Comparison of ENCODE assay signal across 10 cellular contexts in the genomic region with DNA sequence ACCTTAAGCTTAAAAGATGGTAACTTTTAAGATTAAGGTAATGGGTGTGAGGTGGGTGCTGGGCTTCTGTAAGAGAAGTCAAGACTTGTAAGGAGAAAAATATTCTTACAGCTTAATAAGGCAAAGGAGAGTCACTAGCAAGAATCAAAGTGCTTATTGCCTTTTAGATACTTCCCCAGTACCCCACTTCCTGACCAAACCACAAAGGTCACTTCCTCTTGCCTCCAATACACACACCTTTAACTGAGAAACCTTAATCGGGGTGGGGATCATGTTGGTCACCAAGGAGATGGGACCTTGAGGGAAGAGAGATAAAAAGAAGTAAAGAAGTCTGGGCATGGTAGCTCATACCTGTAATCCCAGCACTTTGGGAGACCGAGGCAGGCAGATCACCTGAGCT. TPM values are rescaled to one million over a fixed set of nuclear protein-coding genes. Genes with fewer than 3 reads are reported as not detected.
A peak's percentile ranks its signal among the peaks of the same experiment; 100 is the strongest.
DNase-seq lines count a peak whose midpoint lies in the region; ATAC-seq and TF ChIP-seq lines count a peak whose summit lies in the region.
"Had no signal": no experiment of that assay in that cellular context is flagged by ENCODE, and none has a peak within 500 bp of the region (broad histone marks: within the 10 kb centered on the region; RNA-seq: fewer than 3 reads in every experiment).

No MANE protein-coding gene starts in this region.

- CTCF ChIA-PET in CD4-positive, alpha-beta memory T cell (lab: Charles Lee; ENCODE audit: partially characterized antibody), result interaction anchor here (0.9 to 4.5 kb wide), 3 partner anchors 10 to 187 kb away, joined by 3 to 28 read pairs (median 3); a partner anchor contains a TSS

- peaks cover 0 to 6% (median 0%) of the 10 kb centered on the region in 8 donors for H3K9me3 Mint-ChIP-seq in CD4-positive, alpha-beta memory T cell
- peaks cover 3% of the 10 kb centered on the region for H3K9me3 Mint-ChIP-seq in activated naive CD8-positive, alpha-beta T cell treated with anti-CD3 and anti-CD28 coated beads for 36 hours
- H3K9me3 Mint-ChIP-seq in glutamatergic neuron (ENCODE audit: unreplicated experiment), result no peaks in the 10 kb centered on the region

- peak overlapping the region in 1 of 2 donors; percentile 15 for H3K4me3 ChIP-seq in CD4-positive, alpha-beta memory T cell (ENCODE audit: low read length in 2 of 2)
- no peak overlapping the region for H3K4me3 ChIP-seq in NB4 (ENCODE audit: low read depth, low read length)

- no peaks in the 10 kb centered on the region for H3K27me3 ChIP-seq in CD4-positive, alpha-beta memory T cell (ENCODE audit: insufficient read depth, low read length)

- peaks cover 64% of the 10 kb centered on the region for H3K4me1 ChIP-seq in CD4-positive, alpha-beta memory T cell (ENCODE audit: insufficient read depth, low read length)

- DNase-seq in CD4-positive, alpha-beta memory T cell, result peak; percentile 40 to 60 (median 50)
- DNase-seq in NB4 (ENCODE audit: low read depth) (peak; percentile 58), glutamatergic neuron (no peak), Ammon's horn (ENCODE audit: low spot score) (no peak)
- peak; percentile 38 for DNase-seq in activated naive CD8-positive, alpha-beta T cell treated with anti-CD3 and anti-CD28 coated beads for 36 hours
- DNase-seq: foreskin melanocyte, mesenchymal stem cell had no signal

- peaks cover 41 to 78% (median 57%) of the 10 kb centered on the region in 4 donors for H3K4me1 Mint-ChIP-seq in CD4-positive, alpha-beta memory T cell
- H3K4me1 Mint-ChIP-seq in activated naive CD8-positive, alpha-beta T cell treated with anti-CD3 and anti-CD28 coated beads for 36 hours, result peaks cover 46% of the 10 kb centered on the region
- H3K4me1 Mint-ChIP-seq in glutamatergic neuron (ENCODE audit: low read depth, unreplicated experiment), result no peaks in the 10 kb centered on the region

- peak overlapping the region; percentile 59 to 87 (median 79) for H3K4me3 Mint-ChIP-seq in CD4-positive, alpha-beta memory T cell
- peak overlapping the region; percentile 47 for H3K4me3 Mint-ChIP-seq in activated naive CD8-positive, alpha-beta T cell treated with anti-CD3 and anti-CD28 coated beads for 36 hours
- no peak overlapping the region for H3K4me3 Mint-ChIP-seq in glutamatergic neuron (ENCODE audit: unreplicated experiment)

- no peaks in the 10 kb centered on the region for H3K27me3 Mint-ChIP-seq in CD4-positive, alpha-beta memory T cell
- H3K27me3 Mint-ChIP-seq in activated naive CD8-positive, alpha-beta T cell treated with anti-CD3 and anti-CD28 coated beads for 36 hours, result no peaks in the 10 kb centered on the region
- H3K27me3 Mint-ChIP-seq in glutamatergic neuron (ENCODE audit: unreplicated experiment), result peaks cover 7% of the 10 kb centered on the region

- ATAC-seq in GM21381 (IDR thresholded peaks at IDR 0.05; ENCODE audit: unreplicated experiment) (peak; percentile 79), GM19324 (IDR thresholded peaks at IDR 0.05; ENCODE audit: low FRiP score, unreplicated experiment) (no peak), GM18909 (IDR thresholded peaks at IDR 0.05; ENCODE audit: poor library complexity, unreplicated experiment) (no peak)

- H3K9me3 ChIP-seq in CD4-positive, alpha-beta memory T cell (ENCODE audit: control insufficient read depth in 1 of 2, low read length in 2 of 2), result no peaks in the 10 kb centered on the region

- peaks cover 0 to 3% of the 10 kb centered on the region in 2 donors for H3K36me3 Mint-ChIP-seq in CD4-positive, alpha-beta memory T cell
- peaks cover 2% of the 10 kb centered on the region for H3K36me3 Mint-ChIP-seq in activated naive CD8-positive, alpha-beta T cell treated with anti-CD3 and anti-CD28 coated beads for 36 hours
- peaks cover 6% of the 10 kb centered on the region for H3K36me3 Mint-ChIP-seq in glutamatergic neuron (ENCODE audit: unreplicated experiment)

- POLR2A ChIA-PET in CD4-positive, alpha-beta memory T cell (lab: Charles Lee; ENCODE audit: partially characterized antibody), result interaction anchor here (0.6 to 3.9 kb wide), 12 partner anchors 9 to 180 kb away, joined by 3 to 33 read pairs (median 6); a partner anchor contains a TSS

- no peaks in the 10 kb centered on the region for H3K36me3 ChIP-seq in CD4-positive, alpha-beta memory T cell (ENCODE audit: insufficient read depth, low read length)

- no peak for TF ChIP-seq CTCF in NB4 (IDR thresholded peaks at IDR 0.05; ENCODE audit: low read depth, low read length)
- TF ChIP-seq CTCF in glutamatergic neuron (IDR thresholded peaks at IDR 0.05; ENCODE audit: partially characterized antibody, unreplicated experiment), result no peak

- H3K27ac ChIP-seq in CD4-positive, alpha-beta memory T cell (ENCODE audit: low read depth, low read length), result no peak overlapping the region

- intact Hi-C loops in CD4-positive, alpha-beta memory T cell (cut with micrococcal nuclease), result loop anchor here (10.0 kb wide), 1 partner anchor 546 kb away; a partner anchor contains a TSS

- TF ChIP-seq POLR2A in NB4 (IDR thresholded peaks at IDR 0.05; ENCODE audit: extremely low read depth, insufficient read length), result no peak

- peak overlapping the region; percentile 71 to 92 (median 85) for H3K27ac Mint-ChIP-seq in CD4-positive, alpha-beta memory T cell
- H3K27ac Mint-ChIP-seq in activated naive CD8-positive, alpha-beta T cell treated with anti-CD3 and anti-CD28 coated beads for 36 hours, result peak overlapping the region; percentile 83
- H3K27ac Mint-ChIP-seq in glutamatergic neuron (ENCODE audit: unreplicated experiment), result no peak overlapping the region

RNA-seq across cellular contexts. Expression of a gene that starts 10.6 kb away (rescaled TPM):
- total RNA-seq in CD4-positive, alpha-beta memory T cell, result 10 to 100 TPM; 81.1 to 89.4 TPM
- polyA plus RNA-seq in CD4-positive, alpha-beta memory T cell, result 10 to 100 TPM; 12.3 to 20.0 TPM
- total RNA-seq in activated naive CD8-positive, alpha-beta T cell treated with anti-CD3 and anti-CD28 coated beads for 36 hours, result 10 to 100 TPM; 23.4 to 26.1 TPM
- 29.3 TPM for total RNA-seq in glutamatergic neuron (ENCODE audit: unreplicated experiment)

Comparison
In these comparisons a context has a peak if more than half of its experiments do, and no peak if none do; other contexts are left out.
1. DNase-seq: peak in CD4-positive, alpha-beta memory T cell (5 of 5), NB4 (single experiment) and activated naive CD8-positive, alpha-beta T cell treated with anti-CD3 and anti-CD28 coated beads for 36 hours (single experiment); none in glutamatergic neuron (single experiment) and Ammon's horn (single experiment).